Comparison of ENCODE assay signal across 19 cellular contexts in genomic region chr7:10312942-10313341, GRCh38.
DNase-seq lines count a peak whose midpoint lies in the region; ATAC-seq, FAIRE-seq and TF ChIP-seq lines count a peak whose summit lies in the region.
"Had no signal": no experiment of that assay in that cellular context is flagged by ENCODE, and none has a peak within 500 bp of the region (broad histone marks: within the 10 kb centered on the region; RNA-seq: fewer than 3 reads in every experiment).

No MANE protein-coding gene starts in this region.

- FAIRE-seq in HepG2 (lab: Jason Lieb, UNC) (no peak), K562 (lab: Jason Lieb, UNC) (no peak)
- FAIRE-seq: A549, D721Med, G401.6, GM12891 had no signal

- TF ChIP-seq EP300 in HepG2 (IDR thresholded peaks at IDR 0.05; ENCODE audit: low read depth in 2 of 2, low read length in 2 of 2): no peak
- TF ChIP-seq EP300 in HepG2 (CRISPR knock-in tag; IDR thresholded peaks at IDR 0.05; ENCODE audit: borderline replicate concordance): no peak
- TF ChIP-seq EP300 in K562 (IDR thresholded peaks at IDR 0.05; ENCODE audit: low read length): no peak

- no peaks in the 10 kb centered on the region for H3K36me3 ChIP-seq in HepG2 (replicated peaks in 1 of 2; ENCODE audit: control insufficient read depth in 1 of 2, insufficient read depth in 2 of 2, low read length in 2 of 2)
- H3K36me3 ChIP-seq in right lobe of liver: no peaks in the 10 kb centered on the region
- no peaks in the 10 kb centered on the region for H3K36me3 ChIP-seq in K562 (ENCODE audit: control insufficient read depth, insufficient read depth, low read length)
- H3K36me3 ChIP-seq: BLaER1 treated with 17β-estradiol and CSF1 and Interleukin-3, amounts not matched to agents 10 nM and 100 nM had no signal

- no peaks in the 10 kb centered on the region for H4K20me1 ChIP-seq in HepG2 (ENCODE audit: insufficient read depth, low read length)
- no peaks in the 10 kb centered on the region for H4K20me1 ChIP-seq in K562 (replicated peaks; ENCODE audit: control insufficient read depth, insufficient read depth, low read length)
- H4K20me1 ChIP-seq: BLaER1 treated with 17β-estradiol and CSF1 and Interleukin-3, amounts not matched to agents 10 nM and 100 nM had no signal

- DNase-seq in HepG2 (ENCODE audit: low spot score) (no peak), right lobe of liver (no peak), K562 (ENCODE audit: extremely low read depth in 1 of 4, low spot score in 3 of 4) (no peak), T-helper 2 cell (no peak)
- DNase-seq: AML-193; Caco-2; Calu3; CD4-positive, alpha-beta T cell; CD8-positive, alpha-beta T cell; DMS79 treated with DMSO at 0.1 percent for 48 hours; GF-D8 had no signal

- BruUV-seq in HepG2 (replicated peaks; lab: Mats Ljungman, UMichigan): no TSS peak
- no TSS peak for BruUV-seq in K562 (replicated peaks; lab: Mats Ljungman, UMichigan)

- H3K79me2 ChIP-seq in HepG2 (ENCODE audit: insufficient read depth, low read length) (no peaks in the 10 kb centered on the region), K562 (ENCODE audit: control insufficient read depth, insufficient read depth, low read length) (no peaks in the 10 kb centered on the region)

- H3K9me3 ChIP-seq in HepG2 (ENCODE audit: low read length): peaks cover 84% of the 10 kb centered on the region
- no peaks in the 10 kb centered on the region for H3K9me3 ChIP-seq in right lobe of liver
- H3K9me3 ChIP-seq in K562 (replicated peaks; ENCODE audit: control insufficient read depth, insufficient read depth, low read depth, low read length): no peaks in the 10 kb centered on the region
- H3K9me3 ChIP-seq: A549; BLaER1 treated with 17β-estradiol and CSF1 and Interleukin-3, amounts not matched to agents 10 nM and 100 nM; Caco-2 had no signal

- H3K9ac ChIP-seq in HepG2 (ENCODE audit: insufficient read depth, low read depth, low read length) (no peak overlapping the region), K562 (ENCODE audit: insufficient read depth in 1 of 2, low read depth in 2 of 2, low read length in 2 of 2) (no peak overlapping the region)
- H3K9ac ChIP-seq: BLaER1 treated with 17β-estradiol and CSF1 and Interleukin-3, amounts not matched to agents 10 nM and 100 nM had no signal

- intact Hi-C loops in HepG2 (cut with micrococcal nuclease; ENCODE audit: unreplicated experiment) (no loop called here), right lobe of liver (cut with DNase I) (no loop called here), K562 (cut with micrococcal nuclease) (no loop called here)

- TF ChIP-seq POLR2A in HepG2 (IDR thresholded peaks at IDR 0.05; ENCODE audit: insufficient read depth in 1 of 2, low read depth in 2 of 2, low read length in 2 of 2) (no peak), right lobe of liver (IDR thresholded peaks at IDR 0.05) (no peak), K562 (conservative IDR thresholded peaks at IDR 0.05) (no peak)

- CTCF ChIA-PET in HepG2 (lab: Yijun Ruan, JAX; ENCODE audit: low intra/inter-chr PET ratio, low total read pairs) (no interaction called here), K562 (lab: Yijun Ruan, JAX; ENCODE audit: low intra/inter-chr PET ratio) (no interaction called here)

- in situ Hi-C loops in HepG2 (cut with HindIII; ENCODE audit: extremely low pct_ligation_motif_present, low pct_unique_long_range_greater_than_20kb) (no loop called here), K562 (cut with MboI) (no loop called here)

- ATAC-seq in HepG2 (no peak), right lobe of liver (no peak), K562 (no peak), GM18870 (IDR thresholded peaks at IDR 0.05; ENCODE audit: unreplicated experiment) (no peak)
- ATAC-seq: A549; CD8-positive, alpha-beta T cell had no signal

- H3K4me3 ChIP-seq in HepG2 (replicated peaks in 1 of 3; ENCODE audit: insufficient read depth in 1 of 3, low read depth in 2 of 3, low read length in 3 of 3) (no peak overlapping the region), right lobe of liver (no peak overlapping the region), K562 (no peak overlapping the region)
- H3K4me3 ChIP-seq: A549; BLaER1 treated with 17β-estradiol and CSF1 and Interleukin-3, amounts not matched to agents 10 nM and 100 nM had no signal

- WGBS in HepG2 (ENCODE audit: low lambda C conversion rate): 51% methylated on average over 2 of the region's 2 CpGs
- WGBS in right lobe of liver (ENCODE audit: insufficient coverage, low coverage, low lambda C conversion rate, missing lambda C conversion rate): 89% methylated on average over 2 of the region's 2 CpGs
- 0% methylated on average over 2 of the region's 2 CpGs for WGBS in K562 (ENCODE audit: insufficient coverage, low coverage, missing lambda C conversion rate)

- TF ChIP-seq CTCF in HepG2 (CRISPR knock-in tag; IDR thresholded peaks at IDR 0.05): no peak
- no peak for TF ChIP-seq CTCF in right lobe of liver (IDR thresholded peaks at IDR 0.05)
- TF ChIP-seq CTCF in K562 (IDR thresholded peaks at IDR 0.05 in 2 of 3, conservative IDR thresholded peaks at IDR 0.05 in 1 of 3; ENCODE audit: insufficient read depth in 2 of 3, low read depth in 1 of 3, low read length in 3 of 3): no peak

- H3K27ac ChIP-seq in HepG2 (ENCODE audit: extremely low read length, insufficient read depth, low read length) (no peak overlapping the region), right lobe of liver (no peak overlapping the region), K562 (ENCODE audit: extremely low read depth, low read depth, low read length) (no peak overlapping the region)
- H3K27ac ChIP-seq: 22Rv1; A549; BLaER1 treated with 17β-estradiol and CSF1 and Interleukin-3, amounts not matched to agents 10 nM and 100 nM; C4-2B had no signal

- H3K4me2 ChIP-seq in HepG2 (ENCODE audit: low read depth, low read length) (no peak overlapping the region), K562 (ENCODE audit: insufficient read depth, low read length) (no peak overlapping the region)
- H3K4me2 ChIP-seq: A549; BLaER1 treated with 17β-estradiol and CSF1 and Interleukin-3, amounts not matched to agents 10 nM and 100 nM had no signal

- H3K4me1 ChIP-seq in HepG2 (ENCODE audit: insufficient read depth, low read length) (no peaks in the 10 kb centered on the region), right lobe of liver (no peaks in the 10 kb centered on the region), K562 (replicated peaks in 1 of 2; ENCODE audit: control insufficient read depth in 2 of 2, insufficient read depth in 2 of 2, low read length in 2 of 2) (no peaks in the 10 kb centered on the region)
- H3K4me1 ChIP-seq: A549; BLaER1 treated with 17β-estradiol and CSF1 and Interleukin-3, amounts not matched to agents 10 nM and 100 nM; Caco-2 had no signal

- no peak overlapping the region for H2AFZ ChIP-seq in HepG2 (ENCODE audit: low read length)
- no peak overlapping the region for H2AFZ ChIP-seq in K562 (ENCODE audit: low read depth, low read length)

- TF ChIP-seq RAD21 in HepG2 (CRISPR knock-in tag; IDR thresholded peaks at IDR 0.05): no peak
- TF ChIP-seq RAD21 in K562 (CRISPR knock-in tag; conservative IDR thresholded peaks at IDR 0.05 in 1 of 2, IDR thresholded peaks at IDR 0.05 in 1 of 2): no peak

- POLR2A ChIA-PET in HepG2 (lab: Yijun Ruan, JAX) (no interaction called here), K562 (lab: Yijun Ruan, JAX) (no interaction called here)

- H3K27me3 ChIP-seq in HepG2 (ENCODE audit: control insufficient read depth in 1 of 2, insufficient read depth in 2 of 2, low read length in 2 of 2) (no peaks in the 10 kb centered on the region), right lobe of liver (no peaks in the 10 kb centered on the region), K562 (ENCODE audit: control insufficient read depth in 2 of 2, insufficient read depth in 2 of 2, low read length in 2 of 2) (no peaks in the 10 kb centered on the region)
- H3K27me3 ChIP-seq: BLaER1 treated with 17β-estradiol and CSF1 and Interleukin-3, amounts not matched to agents 10 nM and 100 nM had no signal

- H3K9me1 ChIP-seq in K562 (ENCODE audit: control insufficient read depth, insufficient read depth, low read length): no peaks in the 10 kb centered on the region

TF ChIP-seq in HepG2, 621 proteins besides CTCF, POLR2A, EP300 and RAD21 (continues in another document):
- TF ChIP-seq IRX3 (CRISPR knock-in tag; IDR thresholded peaks at IDR 0.05; ENCODE audit: borderline replicate concordance, low read depth) (no peak), ZNF496 (CRISPR knock-in tag; IDR thresholded peaks at IDR 0.05; ENCODE audit: insufficient replicate concordance) (no peak), NKX3-1 (CRISPR knock-in tag; IDR thresholded peaks at IDR 0.05) (no peak), CEBPB (IDR thresholded peaks at IDR 0.05; ENCODE audit: borderline replicate concordance, low read depth, low read length) (peak; percentile 48; the same call in 1 of the 2 replicates), BRF2 (CRISPR knock-in tag; IDR thresholded peaks at IDR 0.05) (no peak), MLLT10 (CRISPR knock-in tag; IDR thresholded peaks at IDR 0.05) (no peak), ZNF468 (CRISPR knock-in tag; IDR thresholded peaks at IDR 0.05) (no peak)

TF ChIP-seq in K562, 482 proteins besides CTCF, POLR2A, EP300 and RAD21:
- TF ChIP-seq CEBPG (CRISPR knock-in tag; IDR thresholded peaks at IDR 0.05) (no peak), CEBPG (tag; conservative IDR thresholded peaks at IDR 0.05 in 1 of 2, IDR thresholded peaks at IDR 0.05 in 1 of 2) (peak; percentile 23 to 84; a peak in 2 of 4 replicates), MCM3 (IDR thresholded peaks at IDR 0.05) (no peak), ZNF764 (CRISPR knock-in tag; IDR thresholded peaks at IDR 0.05; ENCODE audit: low read depth) (no peak), TRIM24 (IDR thresholded peaks at IDR 0.05) (peak in 1 of 2 experiments; percentile 20; a peak in 1 of 4 replicates), ARID1B (IDR thresholded peaks at IDR 0.05) (no peak), CEBPB (tag; IDR thresholded peaks at IDR 0.05) (peak; percentile 77)
TF ChIP-seq in K562: peak in this region for 3.

Comparison
In these comparisons a context has a peak if more than half of its experiments do, and no peak if none do; other contexts are left out.
1. Of the 241 proteins assayed by ChIP-seq in both HepG2 and K562: peak only in HepG2: none; only in K562: CEBPG; in both: CEBPB; in neither: 238; mixed calls (peak in some experiments, not most) for 1.